Comparison of ENCODE assay signal across 1 cellular context in genomic region chr18:58284699-58285490, GRCh38.
A peak's percentile ranks its signal among the peaks of the same experiment; 100 is the strongest.
TF ChIP-seq lines count a peak whose summit lies in the region.

No MANE protein-coding gene starts in this region.

TF ChIP-seq in HEK293, 187 proteins besides CTCF, POLR2A, EP300 and RAD21 (continued from another document):
- TF ChIP-seq PRDM2 (tag by site-specific recombination; IDR thresholded peaks at IDR 0.05; ENCODE audit: borderline replicate concordance) (no peak), ZNF274 (IDR thresholded peaks at IDR 0.05; ENCODE audit: low read length) (no peak), ZNF274 (tag by site-specific recombination; IDR thresholded peaks at IDR 0.05; ENCODE audit: borderline replicate concordance) (no peak), ZBTB7A (tag by site-specific recombination; IDR thresholded peaks at IDR 0.05; ENCODE audit: low read depth) (no peak), ZXDB (tag by site-specific recombination; IDR thresholded peaks at IDR 0.05) (no peak), PRDM4 (tag by site-specific recombination; IDR thresholded peaks at IDR 0.05) (no peak), ZNF548 (tag by site-specific recombination; IDR thresholded peaks at IDR 0.05) (no peak), ZNF404 (tag by site-specific recombination; IDR thresholded peaks at IDR 0.05) (no peak), ZFP69B (tag by site-specific recombination; IDR thresholded peaks at IDR 0.05) (no peak), ZNF777 (tag by site-specific recombination; IDR thresholded peaks at IDR 0.05; ENCODE audit: borderline replicate concordance) (no peak), ZNF585B (tag by site-specific recombination; IDR thresholded peaks at IDR 0.05) (no peak), KLF16 (tag by site-specific recombination; IDR thresholded peaks at IDR 0.05) (no peak), ZSCAN4 (tag by site-specific recombination; IDR thresholded peaks at IDR 0.05) (no peak), ZNF19 (tag by site-specific recombination; IDR thresholded peaks at IDR 0.05; ENCODE audit: low read depth) (no peak), FEZF1 (tag by site-specific recombination; IDR thresholded peaks at IDR 0.05) (no peak), ZNF37A (tag by site-specific recombination; IDR thresholded peaks at IDR 0.05) (no peak), EGR2 (tag by site-specific recombination; IDR thresholded peaks at IDR 0.05; ENCODE audit: low read depth) (peak; percentile 90), ZFP37 (tag by site-specific recombination; IDR thresholded peaks at IDR 0.05) (no peak), ZNF792 (tag by site-specific recombination; IDR thresholded peaks at IDR 0.05) (no peak), ZNF473 (tag by site-specific recombination; IDR thresholded peaks at IDR 0.05) (no peak), ZNF280C (tag by site-specific recombination; IDR thresholded peaks at IDR 0.05) (no peak), ZNF214 (tag by site-specific recombination; IDR thresholded peaks at IDR 0.05; ENCODE audit: borderline replicate concordance) (no peak), ZNF670 (tag by site-specific recombination; IDR thresholded peaks at IDR 0.05; ENCODE audit: low read depth) (no peak), BCL6B (tag by site-specific recombination; IDR thresholded peaks at IDR 0.05) (no peak), ZBTB17 (tag by site-specific recombination; IDR thresholded peaks at IDR 0.05) (no peak), REPIN1 (tag by site-specific recombination; IDR thresholded peaks at IDR 0.05; ENCODE audit: low read depth) (no peak), ZNF211 (tag by site-specific recombination; IDR thresholded peaks at IDR 0.05; ENCODE audit: low read depth) (no peak), ZNF580 (tag by site-specific recombination; IDR thresholded peaks at IDR 0.05) (peak; percentile 64; the same call in 1 of the 2 replicates), ZFHX2 (tag by site-specific recombination; conservative IDR thresholded peaks at IDR 0.05) (peak; percentile 94)
- TF ChIP-seq, protein P1, sequence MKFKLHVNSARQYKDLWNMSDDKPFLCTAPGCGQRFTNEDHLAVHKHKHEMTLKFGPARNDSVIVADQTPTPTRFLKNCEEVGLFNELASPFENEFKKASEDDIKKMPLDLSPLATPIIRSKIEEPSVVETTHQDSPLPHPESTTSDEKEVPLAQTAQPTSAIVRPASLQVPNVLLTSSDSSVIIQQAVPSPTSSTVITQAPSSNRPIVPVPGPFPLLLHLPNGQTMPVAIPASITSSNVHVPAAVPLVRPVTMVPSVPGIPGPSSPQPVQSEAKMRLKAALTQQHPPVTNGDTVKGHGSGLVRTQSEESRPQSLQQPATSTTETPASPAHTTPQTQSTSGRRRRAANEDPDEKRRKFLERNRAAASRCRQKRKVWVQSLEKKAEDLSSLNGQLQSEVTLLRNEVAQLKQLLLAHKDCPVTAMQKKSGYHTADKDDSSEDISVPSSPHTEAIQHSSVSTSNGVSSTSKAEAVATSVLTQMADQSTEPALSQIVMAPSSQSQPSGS (tag by site-specific recombination; IDR thresholded peaks at IDR 0.05; ENCODE audit: low read depth): no peak
- TF ChIP-seq, protein P2, sequence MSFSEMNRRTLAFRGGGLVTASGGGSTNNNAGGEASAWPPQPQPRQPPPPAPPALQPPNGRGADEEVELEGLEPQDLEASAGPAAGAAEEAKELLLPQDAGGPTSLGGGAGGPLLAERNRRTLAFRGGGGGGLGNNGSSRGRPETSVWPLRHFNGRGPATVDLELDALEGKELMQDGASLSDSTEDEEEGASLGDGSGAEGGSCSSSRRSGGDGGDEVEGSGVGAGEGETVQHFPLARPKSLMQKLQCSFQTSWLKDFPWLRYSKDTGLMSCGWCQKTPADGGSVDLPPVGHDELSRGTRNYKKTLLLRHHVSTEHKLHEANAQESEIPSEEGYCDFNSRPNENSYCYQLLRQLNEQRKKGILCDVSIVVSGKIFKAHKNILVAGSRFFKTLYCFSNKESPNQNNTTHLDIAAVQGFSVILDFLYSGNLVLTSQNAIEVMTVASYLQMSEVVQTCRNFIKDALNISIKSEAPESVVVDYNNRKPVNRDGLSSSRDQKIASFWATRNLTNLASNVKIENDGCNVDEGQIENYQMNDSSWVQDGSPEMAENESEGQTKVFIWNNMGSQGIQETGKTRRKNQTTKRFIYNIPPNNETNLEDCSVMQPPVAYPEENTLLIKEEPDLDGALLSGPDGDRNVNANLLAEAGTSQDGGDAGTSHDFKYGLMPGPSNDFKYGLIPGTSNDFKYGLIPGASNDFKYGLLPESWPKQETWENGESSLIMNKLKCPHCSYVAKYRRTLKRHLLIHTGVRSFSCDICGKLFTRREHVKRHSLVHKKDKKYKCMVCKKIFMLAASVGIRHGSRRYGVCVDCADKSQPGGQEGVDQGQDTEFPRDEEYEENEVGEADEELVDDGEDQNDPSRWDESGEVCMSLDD (tag by site-specific recombination; IDR thresholded peaks at IDR 0.05): 0 out of 2 replicates have a peak, but pooled peaks have one; percentile 32
- TF ChIP-seq, protein P3, sequence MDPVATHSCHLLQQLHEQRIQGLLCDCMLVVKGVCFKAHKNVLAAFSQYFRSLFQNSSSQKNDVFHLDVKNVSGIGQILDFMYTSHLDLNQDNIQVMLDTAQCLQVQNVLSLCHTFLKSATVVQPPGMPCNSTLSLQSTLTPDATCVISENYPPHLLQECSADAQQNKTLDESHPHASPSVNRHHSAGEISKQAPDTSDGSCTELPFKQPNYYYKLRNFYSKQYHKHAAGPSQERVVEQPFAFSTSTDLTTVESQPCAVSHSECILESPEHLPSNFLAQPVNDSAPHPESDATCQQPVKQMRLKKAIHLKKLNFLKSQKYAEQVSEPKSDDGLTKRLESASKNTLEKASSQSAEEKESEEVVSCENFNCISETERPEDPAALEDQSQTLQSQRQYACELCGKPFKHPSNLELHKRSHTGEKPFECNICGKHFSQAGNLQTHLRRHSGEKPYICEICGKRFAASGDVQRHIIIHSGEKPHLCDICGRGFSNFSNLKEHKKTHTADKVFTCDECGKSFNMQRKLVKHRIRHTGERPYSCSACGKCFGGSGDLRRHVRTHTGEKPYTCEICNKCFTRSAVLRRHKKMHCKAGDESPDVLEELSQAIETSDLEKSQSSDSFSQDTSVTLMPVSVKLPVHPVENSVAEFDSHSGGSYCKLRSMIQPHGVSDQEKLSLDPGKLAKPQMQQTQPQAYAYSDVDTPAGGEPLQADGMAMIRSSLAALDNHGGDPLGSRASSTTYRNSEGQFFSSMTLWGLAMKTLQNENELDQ (tag by site-specific recombination; IDR thresholded peaks at IDR 0.05; ENCODE audit: low read depth): no peak
- TF ChIP-seq, protein P4, sequence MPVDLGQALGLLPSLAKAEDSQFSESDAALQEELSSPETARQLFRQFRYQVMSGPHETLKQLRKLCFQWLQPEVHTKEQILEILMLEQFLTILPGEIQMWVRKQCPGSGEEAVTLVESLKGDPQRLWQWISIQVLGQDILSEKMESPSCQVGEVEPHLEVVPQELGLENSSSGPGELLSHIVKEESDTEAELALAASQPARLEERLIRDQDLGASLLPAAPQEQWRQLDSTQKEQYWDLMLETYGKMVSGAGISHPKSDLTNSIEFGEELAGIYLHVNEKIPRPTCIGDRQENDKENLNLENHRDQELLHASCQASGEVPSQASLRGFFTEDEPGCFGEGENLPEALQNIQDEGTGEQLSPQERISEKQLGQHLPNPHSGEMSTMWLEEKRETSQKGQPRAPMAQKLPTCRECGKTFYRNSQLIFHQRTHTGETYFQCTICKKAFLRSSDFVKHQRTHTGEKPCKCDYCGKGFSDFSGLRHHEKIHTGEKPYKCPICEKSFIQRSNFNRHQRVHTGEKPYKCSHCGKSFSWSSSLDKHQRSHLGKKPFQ (tag by site-specific recombination; IDR thresholded peaks at IDR 0.05): peak; percentile 68
